ENCODE assay signal across 1 cellular context in the genomic region with DNA sequence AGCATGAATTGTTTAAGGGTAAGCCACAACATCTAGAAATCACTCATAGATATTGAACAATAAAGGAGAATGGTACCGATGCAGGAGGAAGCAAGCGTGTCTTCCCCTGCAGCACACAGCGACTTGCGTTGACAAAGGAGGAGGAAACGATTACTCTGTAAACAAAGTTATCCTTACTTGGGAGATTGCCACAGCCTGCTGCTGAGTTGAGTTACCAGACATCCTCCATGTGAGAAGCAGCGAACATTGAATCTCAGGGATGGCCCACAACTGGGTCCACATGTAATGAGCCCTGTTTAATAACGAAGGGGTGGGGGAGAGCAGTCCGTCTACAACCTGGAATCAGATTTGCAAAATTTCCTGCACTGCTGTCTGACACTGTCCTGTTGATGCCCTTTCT.
TF ChIP-seq lines count a peak whose summit lies in the region.

No MANE protein-coding gene starts in this region.

TF ChIP-seq in A549, 52 proteins besides CTCF, POLR2A, EP300 and RAD21 (continued from another document):
- no peak for TF ChIP-seq POLR2AphosphoS2 (conservative IDR thresholded peaks at IDR 0.05; ENCODE audit: low read length)
- no peak for TF ChIP-seq SMC3 (IDR thresholded peaks at IDR 0.05)
- TF ChIP-seq ZFP36 (IDR thresholded peaks at IDR 0.05; ENCODE audit: borderline replicate concordance, partially characterized antibody), result no peak
